In genomic region chr2:236908456-236909388, GRCh38 we compare ENCODE assay signal across 18 cellular contexts.
"Had no signal": no experiment of that assay in that cellular context is flagged by ENCODE, and none has a peak within 500 bp of the region (broad histone marks: within the 10 kb centered on the region; RNA-seq: fewer than 3 reads in every experiment).

No MANE protein-coding gene starts in this region.

- DNase-seq: activated CD8-positive, alpha-beta memory T cell treated with anti-CD3 and anti-CD28 coated beads, Interleukin-2, amount 50 U/mL, for 48 hours; activated effector memory CD4-positive, alpha-beta T cell treated with anti-CD3 and anti-CD28 coated beads, Interleukin-2, amount 50 U/mL, for 16 hours; activated naive CD4-positive, alpha-beta T cell treated with anti-CD3 and anti-CD28 coated beads, Interleukin-2, amount 50 U/mL, for 16 hours; activated T-cell treated with anti-CD3 and anti-CD28 coated beads, Interleukin-2, amount 50 U/mL, for 48 hours; adrenal gland; foreskin melanocyte; glutamatergic neuron; islet precursor cell; left colon; retina; stimulated activated CD4-positive, alpha-beta T cell treated with anti-CD3 and anti-CD28 coated beads, Interleukin-4, amount 100 ng/mL, for 1 hour; stomach; WERI-Rb-1 had no signal

- ATAC-seq: left colon had no signal

- H3K4me1 ChIP-seq: adrenal gland, breast epithelium, stomach had no signal

- H3K9me3 ChIP-seq: adrenal gland, breast epithelium, stomach, upper lobe of left lung had no signal

- H3K4me3 ChIP-seq: adrenal gland, breast epithelium, coronary artery, SK-N-MC, skin epidermis, stomach, upper lobe of left lung had no signal

- H3K36me3 ChIP-seq: adrenal gland, breast epithelium, stomach, upper lobe of left lung, WERI-Rb-1 had no signal

- H3K27ac ChIP-seq: adrenal gland, breast epithelium, coronary artery, SK-N-MC, skin epidermis, stomach, upper lobe of left lung, WERI-Rb-1 had no signal

- H3K27me3 ChIP-seq: adrenal gland, breast epithelium, upper lobe of left lung had no signal
